Comparison of ENCODE assay signal across 9 cellular contexts in genomic region chr10:63767512-63767911, GRCh38.
DNase-seq lines count a peak whose midpoint lies in the region; ATAC-seq, FAIRE-seq and TF ChIP-seq lines count a peak whose summit lies in the region.
"Had no signal": no experiment of that assay in that cellular context is flagged by ENCODE, and none has a peak within 500 bp of the region (broad histone marks: within the 10 kb centered on the region; RNA-seq: fewer than 3 reads in every experiment).

No MANE protein-coding gene starts in this region.

- TF ChIP-seq CTCF in pancreas (IDR thresholded peaks at IDR 0.05): no peak

- ATAC-seq in pancreas: peak in 3 of 4 donors; percentile 53 to 63 (median 57)
- ATAC-seq in HG02981 (IDR thresholded peaks at IDR 0.05; ENCODE audit: unreplicated experiment): no peak

- intact Hi-C loops in pancreas (cut with DNase I): no loop called here

- H3K36me3 ChIP-seq in pancreas: no peaks in the 10 kb centered on the region
- H3K36me3 ChIP-seq: SJCRH30 had no signal

- no peaks in the 10 kb centered on the region for H3K27me3 ChIP-seq in pancreas
- H3K27me3 ChIP-seq: SJCRH30 had no signal

- WGBS in pancreas, 2 donors: 41 to 49% methylated on average over 2 of the region's 2 CpGs

- H3K4me3 ChIP-seq in pancreas: no peak overlapping the region
- H3K4me3 ChIP-seq: SJCRH30 had no signal

- FAIRE-seq in G401.6 (lab: Jason Lieb, UNC): peak; percentile 73
- FAIRE-seq in pancreas (lab: Jason Lieb, UNC): no peak

- H3K4me1 ChIP-seq in pancreas: no peaks in the 10 kb centered on the region

- H3K9me3 ChIP-seq in pancreas: no peaks in the 10 kb centered on the region
- H3K9me3 ChIP-seq: SJCRH30 had no signal

- DNase-seq in NCI-H1694 treated with DMSO at 0.1 percent for 48 hours (lab: John Stamatoyannopoulos, UW) (peak; percentile 42), dermis blood vessel endothelial cell (peak; percentile 63), pancreas (no peak), amygdala (lab: John Stamatoyannopoulos, UW) (no peak), NCI-H524 treated with DMSO at 0.1 percent for 48 hours (lab: John Stamatoyannopoulos, UW) (no peak)
- no peak for DNase-seq in activated T-cell treated with anti-CD3 and anti-CD28 coated beads, Interleukin-2, amount 50 U/mL, for 48 hours

- no peak overlapping the region for H3K27ac ChIP-seq in pancreas
- H3K27ac ChIP-seq: SJCRH30 had no signal

Comparison
In these comparisons a context has a peak if more than half of its experiments do, and no peak if none do; other contexts are left out.
1. DNase-seq: peak in NCI-H1694 treated with DMSO at 0.1 percent for 48 hours (single experiment) and dermis blood vessel endothelial cell (single experiment); none in pancreas (0 of 6), amygdala (0 of 56), NCI-H524 treated with DMSO at 0.1 percent for 48 hours (single experiment) and activated T-cell treated with anti-CD3 and anti-CD28 coated beads, Interleukin-2, amount 50 U/mL, for 48 hours (0 of 2).